ENCODE assay signal across 2 cellular contexts in the genomic region with DNA sequence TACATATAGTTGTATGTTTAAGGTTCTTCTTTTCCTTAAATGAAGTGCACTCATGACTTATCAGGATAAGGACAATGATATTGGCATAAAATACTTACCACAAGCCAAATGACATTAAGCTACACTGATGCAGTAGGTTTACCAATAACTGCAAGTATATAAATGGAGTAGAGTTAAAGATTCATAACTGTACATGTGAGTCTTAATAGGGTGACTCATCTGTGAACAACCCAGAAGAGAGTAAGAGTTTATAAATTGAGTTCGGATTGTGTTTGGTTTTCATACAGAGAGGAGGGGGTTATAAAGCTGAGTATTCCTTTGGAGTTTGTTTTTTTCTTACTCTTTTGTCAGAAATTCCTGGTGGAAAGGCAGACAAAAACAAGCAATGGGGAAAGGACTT.
TF ChIP-seq lines count a peak whose summit lies in the region.

No MANE protein-coding gene starts in this region.

TF ChIP-seq in SK-N-SH treated with all-trans-retinoic acid at 6 μM for 48 hours, 23 proteins besides CTCF, POLR2A, EP300 and RAD21 (continued from another document):
- TF ChIP-seq TCF4 (CRISPR knock-in tag; IDR thresholded peaks at IDR 0.05; ENCODE audit: borderline replicate concordance), result no peak
- TF ChIP-seq, protein P1, sequence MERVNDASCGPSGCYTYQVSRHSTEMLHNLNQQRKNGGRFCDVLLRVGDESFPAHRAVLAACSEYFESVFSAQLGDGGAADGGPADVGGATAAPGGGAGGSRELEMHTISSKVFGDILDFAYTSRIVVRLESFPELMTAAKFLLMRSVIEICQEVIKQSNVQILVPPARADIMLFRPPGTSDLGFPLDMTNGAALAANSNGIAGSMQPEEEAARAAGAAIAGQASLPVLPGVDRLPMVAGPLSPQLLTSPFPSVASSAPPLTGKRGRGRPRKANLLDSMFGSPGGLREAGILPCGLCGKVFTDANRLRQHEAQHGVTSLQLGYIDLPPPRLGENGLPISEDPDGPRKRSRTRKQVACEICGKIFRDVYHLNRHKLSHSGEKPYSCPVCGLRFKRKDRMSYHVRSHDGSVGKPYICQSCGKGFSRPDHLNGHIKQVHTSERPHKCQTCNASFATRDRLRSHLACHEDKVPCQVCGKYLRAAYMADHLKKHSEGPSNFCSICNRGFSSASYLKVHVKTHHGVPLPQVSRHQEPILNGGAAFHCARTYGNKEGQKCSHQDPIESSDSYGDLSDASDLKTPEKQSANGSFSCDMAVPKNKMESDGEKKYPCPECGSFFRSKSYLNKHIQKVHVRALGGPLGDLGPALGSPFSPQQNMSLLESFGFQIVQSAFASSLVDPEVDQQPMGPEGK (CRISPR knock-in tag; IDR thresholded peaks at IDR 0.05; ENCODE audit: borderline replicate concordance), result no peak
- no peak for TF ChIP-seq ZFP3 (CRISPR knock-in tag; IDR thresholded peaks at IDR 0.05)
- no peak for TF ChIP-seq GLIS3 (CRISPR knock-in tag; IDR thresholded peaks at IDR 0.05)
- TF ChIP-seq ZNF565 (CRISPR knock-in tag; conservative IDR thresholded peaks at IDR 0.05; ENCODE audit: low read depth), result no peak
- TF ChIP-seq, protein P2, sequence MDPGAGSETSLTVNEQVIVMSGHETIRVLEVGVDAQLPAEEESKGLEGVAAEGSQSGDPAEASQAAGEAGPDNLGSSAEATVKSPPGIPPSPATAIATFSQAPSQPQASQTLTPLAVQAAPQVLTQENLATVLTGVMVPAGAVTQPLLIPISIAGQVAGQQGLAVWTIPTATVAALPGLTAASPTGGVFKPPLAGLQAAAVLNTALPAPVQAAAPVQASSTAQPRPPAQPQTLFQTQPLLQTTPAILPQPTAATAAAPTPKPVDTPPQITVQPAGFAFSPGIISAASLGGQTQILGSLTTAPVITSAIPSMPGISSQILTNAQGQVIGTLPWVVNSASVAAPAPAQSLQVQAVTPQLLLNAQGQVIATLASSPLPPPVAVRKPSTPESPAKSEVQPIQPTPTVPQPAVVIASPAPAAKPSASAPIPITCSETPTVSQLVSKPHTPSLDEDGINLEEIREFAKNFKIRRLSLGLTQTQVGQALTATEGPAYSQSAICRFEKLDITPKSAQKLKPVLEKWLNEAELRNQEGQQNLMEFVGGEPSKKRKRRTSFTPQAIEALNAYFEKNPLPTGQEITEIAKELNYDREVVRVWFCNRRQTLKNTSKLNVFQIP (CRISPR knock-in tag; IDR thresholded peaks at IDR 0.05; ENCODE audit: borderline replicate concordance, low read depth), result no peak
- no peak for TF ChIP-seq OSR1 (CRISPR knock-in tag; IDR thresholded peaks at IDR 0.05)
- TF ChIP-seq, protein P3, sequence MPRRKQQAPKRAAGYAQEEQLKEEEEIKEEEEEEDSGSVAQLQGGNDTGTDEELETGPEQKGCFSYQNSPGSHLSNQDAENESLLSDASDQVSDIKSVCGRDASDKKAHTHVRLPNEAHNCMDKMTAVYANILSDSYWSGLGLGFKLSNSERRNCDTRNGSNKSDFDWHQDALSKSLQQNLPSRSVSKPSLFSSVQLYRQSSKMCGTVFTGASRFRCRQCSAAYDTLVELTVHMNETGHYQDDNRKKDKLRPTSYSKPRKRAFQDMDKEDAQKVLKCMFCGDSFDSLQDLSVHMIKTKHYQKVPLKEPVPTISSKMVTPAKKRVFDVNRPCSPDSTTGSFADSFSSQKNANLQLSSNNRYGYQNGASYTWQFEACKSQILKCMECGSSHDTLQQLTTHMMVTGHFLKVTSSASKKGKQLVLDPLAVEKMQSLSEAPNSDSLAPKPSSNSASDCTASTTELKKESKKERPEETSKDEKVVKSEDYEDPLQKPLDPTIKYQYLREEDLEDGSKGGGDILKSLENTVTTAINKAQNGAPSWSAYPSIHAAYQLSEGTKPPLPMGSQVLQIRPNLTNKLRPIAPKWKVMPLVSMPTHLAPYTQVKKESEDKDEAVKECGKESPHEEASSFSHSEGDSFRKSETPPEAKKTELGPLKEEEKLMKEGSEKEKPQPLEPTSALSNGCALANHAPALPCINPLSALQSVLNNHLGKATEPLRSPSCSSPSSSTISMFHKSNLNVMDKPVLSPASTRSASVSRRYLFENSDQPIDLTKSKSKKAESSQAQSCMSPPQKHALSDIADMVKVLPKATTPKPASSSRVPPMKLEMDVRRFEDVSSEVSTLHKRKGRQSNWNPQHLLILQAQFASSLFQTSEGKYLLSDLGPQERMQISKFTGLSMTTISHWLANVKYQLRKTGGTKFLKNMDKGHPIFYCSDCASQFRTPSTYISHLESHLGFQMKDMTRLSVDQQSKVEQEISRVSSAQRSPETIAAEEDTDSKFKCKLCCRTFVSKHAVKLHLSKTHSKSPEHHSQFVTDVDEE (CRISPR knock-in tag; IDR thresholded peaks at IDR 0.05), result no peak
- TF ChIP-seq SNAI2 (CRISPR knock-in tag; IDR thresholded peaks at IDR 0.05), result no peak
- TF ChIP-seq ZNF8 (CRISPR knock-in tag; IDR thresholded peaks at IDR 0.05), result no peak
- no peak for TF ChIP-seq PPARA (CRISPR knock-in tag; IDR thresholded peaks at IDR 0.05; ENCODE audit: borderline replicate concordance)
- no peak for TF ChIP-seq ESRRG (CRISPR knock-in tag; IDR thresholded peaks at IDR 0.05)
- no peak for TF ChIP-seq TOX (CRISPR knock-in tag; IDR thresholded peaks at IDR 0.05; ENCODE audit: borderline replicate concordance)
- TF ChIP-seq RARB (CRISPR knock-in tag; IDR thresholded peaks at IDR 0.05), result no peak
- no peak for TF ChIP-seq CSDC2 (CRISPR knock-in tag; IDR thresholded peaks at IDR 0.05)
- TF ChIP-seq BACH2 (CRISPR knock-in tag; IDR thresholded peaks at IDR 0.05; ENCODE audit: borderline replicate concordance), result no peak

TF ChIP-seq in SK-N-SH, 30 proteins besides CTCF, POLR2A, EP300 and RAD21 (continued from another document):
- TF ChIP-seq, protein P4, sequence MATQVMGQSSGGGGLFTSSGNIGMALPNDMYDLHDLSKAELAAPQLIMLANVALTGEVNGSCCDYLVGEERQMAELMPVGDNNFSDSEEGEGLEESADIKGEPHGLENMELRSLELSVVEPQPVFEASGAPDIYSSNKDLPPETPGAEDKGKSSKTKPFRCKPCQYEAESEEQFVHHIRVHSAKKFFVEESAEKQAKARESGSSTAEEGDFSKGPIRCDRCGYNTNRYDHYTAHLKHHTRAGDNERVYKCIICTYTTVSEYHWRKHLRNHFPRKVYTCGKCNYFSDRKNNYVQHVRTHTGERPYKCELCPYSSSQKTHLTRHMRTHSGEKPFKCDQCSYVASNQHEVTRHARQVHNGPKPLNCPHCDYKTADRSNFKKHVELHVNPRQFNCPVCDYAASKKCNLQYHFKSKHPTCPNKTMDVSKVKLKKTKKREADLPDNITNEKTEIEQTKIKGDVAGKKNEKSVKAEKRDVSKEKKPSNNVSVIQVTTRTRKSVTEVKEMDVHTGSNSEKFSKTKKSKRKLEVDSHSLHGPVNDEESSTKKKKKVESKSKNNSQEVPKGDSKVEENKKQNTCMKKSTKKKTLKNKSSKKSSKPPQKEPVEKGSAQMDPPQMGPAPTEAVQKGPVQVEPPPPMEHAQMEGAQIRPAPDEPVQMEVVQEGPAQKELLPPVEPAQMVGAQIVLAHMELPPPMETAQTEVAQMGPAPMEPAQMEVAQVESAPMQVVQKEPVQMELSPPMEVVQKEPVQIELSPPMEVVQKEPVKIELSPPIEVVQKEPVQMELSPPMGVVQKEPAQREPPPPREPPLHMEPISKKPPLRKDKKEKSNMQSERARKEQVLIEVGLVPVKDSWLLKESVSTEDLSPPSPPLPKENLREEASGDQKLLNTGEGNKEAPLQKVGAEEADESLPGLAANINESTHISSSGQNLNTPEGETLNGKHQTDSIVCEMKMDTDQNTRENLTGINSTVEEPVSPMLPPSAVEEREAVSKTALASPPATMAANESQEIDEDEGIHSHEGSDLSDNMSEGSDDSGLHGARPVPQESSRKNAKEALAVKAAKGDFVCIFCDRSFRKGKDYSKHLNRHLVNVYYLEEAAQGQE (IDR thresholded peaks at IDR 0.05; ENCODE audit: low read depth, low read length), result no peak
- no peak for TF ChIP-seq MEF2A (IDR thresholded peaks at IDR 0.05; ENCODE audit: borderline replicate concordance, low read depth)
- no peak for TF ChIP-seq MXI1 (IDR thresholded peaks at IDR 0.05; ENCODE audit: low read depth, low read length)
- no peak for TF ChIP-seq EZH2phosphoT487 (IDR thresholded peaks at IDR 0.05; ENCODE audit: borderline replicate concordance, low read depth)
- TF ChIP-seq TEAD4 (IDR thresholded peaks at IDR 0.05; ENCODE audit: borderline replicate concordance, insufficient read depth), result no peak
- no peak for TF ChIP-seq FOSL2 (IDR thresholded peaks at IDR 0.05; ENCODE audit: borderline replicate concordance, low read depth)
- TF ChIP-seq, protein P5, sequence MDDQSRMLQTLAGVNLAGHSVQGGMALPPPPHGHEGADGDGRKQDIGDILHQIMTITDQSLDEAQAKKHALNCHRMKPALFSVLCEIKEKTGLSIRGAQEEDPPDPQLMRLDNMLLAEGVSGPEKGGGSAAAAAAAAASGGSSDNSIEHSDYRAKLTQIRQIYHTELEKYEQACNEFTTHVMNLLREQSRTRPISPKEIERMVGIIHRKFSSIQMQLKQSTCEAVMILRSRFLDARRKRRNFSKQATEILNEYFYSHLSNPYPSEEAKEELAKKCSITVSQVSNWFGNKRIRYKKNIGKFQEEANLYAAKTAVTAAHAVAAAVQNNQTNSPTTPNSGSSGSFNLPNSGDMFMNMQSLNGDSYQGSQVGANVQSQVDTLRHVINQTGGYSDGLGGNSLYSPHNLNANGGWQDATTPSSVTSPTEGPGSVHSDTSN (IDR thresholded peaks at IDR 0.05), result no peak
- TF ChIP-seq, protein P6, sequence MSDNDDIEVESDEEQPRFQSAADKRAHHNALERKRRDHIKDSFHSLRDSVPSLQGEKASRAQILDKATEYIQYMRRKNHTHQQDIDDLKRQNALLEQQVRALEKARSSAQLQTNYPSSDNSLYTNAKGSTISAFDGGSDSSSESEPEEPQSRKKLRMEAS (IDR thresholded peaks at IDR 0.05; ENCODE audit: low read depth), result no peak
- TF ChIP-seq NRF1 (IDR thresholded peaks at IDR 0.05; ENCODE audit: low read depth, low read length), result no peak
TF ChIP-seq in SK-N-SH: peak in this region for 0.
